Comparison of ENCODE assay signal across 18 cellular contexts in the genomic region with DNA sequence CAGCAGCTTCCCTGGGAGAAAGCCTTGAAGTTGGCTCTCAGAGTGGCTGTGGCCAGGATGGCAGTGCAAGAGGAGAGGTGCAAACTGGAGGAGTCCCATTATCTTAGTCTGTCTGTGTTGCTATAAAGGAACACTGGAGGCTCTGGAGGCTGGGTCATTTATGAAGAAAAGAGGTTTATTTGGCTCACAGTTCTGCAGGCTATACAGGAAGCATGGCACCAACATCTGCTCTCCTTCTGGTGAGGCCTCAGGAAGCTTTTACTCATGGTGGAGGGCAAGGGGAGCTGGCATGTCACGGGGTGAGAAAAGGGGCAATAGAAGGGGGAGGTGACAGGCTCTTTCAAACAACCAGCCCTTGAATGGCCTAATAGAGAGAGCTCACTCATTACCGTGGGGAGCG. TPM values are rescaled to one million over a fixed set of nuclear protein-coding genes. Genes with fewer than 3 reads are reported as not detected.
DNase-seq lines count a peak whose midpoint lies in the region; TF ChIP-seq lines count a peak whose summit lies in the region.
"Had no signal": no experiment of that assay in that cellular context is flagged by ENCODE, and none has a peak within 500 bp of the region (broad histone marks: within the 10 kb centered on the region; RNA-seq: fewer than 3 reads in every experiment).

No MANE protein-coding gene starts in this region.

- no peaks in the 10 kb centered on the region for H4K20me1 ChIP-seq in neural progenitor cell (ENCODE audit: low read depth)

- no peaks in the 10 kb centered on the region for H3F3A ChIP-seq in neural progenitor cell (ENCODE audit: low read depth)

- H3K4me3 ChIP-seq in neural progenitor cell (no peak overlapping the region), spleen (no peak overlapping the region), colonic mucosa (no peak overlapping the region)

- 74 to 94% (median 90%) methylated on average over 3 of the region's 3 CpGs for WGBS in spleen, 5 donors

- TF ChIP-seq CTCF in endothelial cell (IDR thresholded peaks at IDR 0.05; ENCODE audit: unreplicated experiment) (no peak), neural progenitor cell (IDR thresholded peaks at IDR 0.05) (no peak), spleen (IDR thresholded peaks at IDR 0.05 in 8 of 11, conservative IDR thresholded peaks at IDR 0.05 in 3 of 11) (no peak), type B pancreatic cell (conservative IDR thresholded peaks at IDR 0.05) (no peak), colonic mucosa (IDR thresholded peaks at IDR 0.05) (no peak)

- no peak overlapping the region for H2AFZ ChIP-seq in neural progenitor cell (replicated peaks)

- no peaks in the 10 kb centered on the region for H3K4me1 ChIP-seq in neural progenitor cell
- no peaks in the 10 kb centered on the region for H3K4me1 ChIP-seq in spleen
- H3K4me1 ChIP-seq in colonic mucosa, result no peaks in the 10 kb centered on the region
- H3K4me1 ChIP-seq: BE2C had no signal

- H3K4me1 Mint-ChIP-seq in endothelial cell (ENCODE audit: unreplicated experiment) (peaks cover 2% of the 10 kb centered on the region), neural progenitor cell (peaks cover 13% of the 10 kb centered on the region), type B pancreatic cell (ENCODE audit: unreplicated experiment) (no peaks in the 10 kb centered on the region)
- no peaks in the 10 kb centered on the region for H3K4me1 Mint-ChIP-seq in activated CD4-positive, alpha-beta memory T cell treated with anti-CD3 and anti-CD28 coated beads for 36 hours (ENCODE audit: low read depth)
- H3K4me1 Mint-ChIP-seq: CD4-positive, CD25-positive, alpha-beta regulatory T cell; CD8-positive, alpha-beta memory T cell; IgD-negative memory B cell had no signal

- CTCF ChIA-PET in activated CD4-positive, alpha-beta memory T cell treated with anti-CD3 and anti-CD28 coated beads for 36 hours (lab: Charles Lee), result no interaction called here

- H3K27me3 Mint-ChIP-seq in endothelial cell (ENCODE audit: unreplicated experiment), result peaks cover 6% of the 10 kb centered on the region
- H3K27me3 Mint-ChIP-seq in neural progenitor cell (ENCODE audit: insufficient read depth, low read depth), result peaks cover 4% of the 10 kb centered on the region
- H3K27me3 Mint-ChIP-seq in type B pancreatic cell, result no peaks in the 10 kb centered on the region
- H3K27me3 Mint-ChIP-seq in activated CD4-positive, alpha-beta memory T cell treated with anti-CD3 and anti-CD28 coated beads for 36 hours, result no peaks in the 10 kb centered on the region

- no peak overlapping the region for H3K9ac ChIP-seq in neural progenitor cell
- H3K9ac ChIP-seq in colonic mucosa (ENCODE audit: low read depth in 2 of 2, low read length in 2 of 2), result no peak overlapping the region

- H3K36me3 Mint-ChIP-seq in endothelial cell (ENCODE audit: low read depth, unreplicated experiment) (peaks cover 34% of the 10 kb centered on the region), neural progenitor cell (peaks cover 54% of the 10 kb centered on the region), type B pancreatic cell (peaks cover 46% of the 10 kb centered on the region)
- peaks cover 1% of the 10 kb centered on the region for H3K36me3 Mint-ChIP-seq in activated CD4-positive, alpha-beta memory T cell treated with anti-CD3 and anti-CD28 coated beads for 36 hours
- H3K36me3 Mint-ChIP-seq: CD8-positive, alpha-beta memory T cell; IgD-negative memory B cell had no signal

- no peaks in the 10 kb centered on the region for H3K79me2 ChIP-seq in neural progenitor cell (ENCODE audit: low read depth)

- H3K27me3 ChIP-seq in neural progenitor cell (no peaks in the 10 kb centered on the region), spleen (replicated peaks in 1 of 7) (peaks cover 0 to 7% (median 0%) of the 10 kb centered on the region in 7 donors), colonic mucosa (no peaks in the 10 kb centered on the region)

- peak overlapping the region; percentile 57 for H3K4me3 Mint-ChIP-seq in endothelial cell (ENCODE audit: unreplicated experiment)
- no peak overlapping the region for H3K4me3 Mint-ChIP-seq in neural progenitor cell
- H3K4me3 Mint-ChIP-seq in type B pancreatic cell, result no peak overlapping the region
- no peak overlapping the region for H3K4me3 Mint-ChIP-seq in activated CD4-positive, alpha-beta memory T cell treated with anti-CD3 and anti-CD28 coated beads for 36 hours
- H3K4me3 Mint-ChIP-seq: CD4-positive, CD25-positive, alpha-beta regulatory T cell; CD8-positive, alpha-beta memory T cell; IgD-negative memory B cell had no signal

- no peak overlapping the region for H3K4me2 ChIP-seq in neural progenitor cell

- POLR2A ChIA-PET in activated CD4-positive, alpha-beta memory T cell treated with anti-CD3 and anti-CD28 coated beads for 36 hours (lab: Charles Lee), result no interaction called here

- no peak for DNase-seq in endothelial cell (ENCODE audit: low spot score)
- DNase-seq in neural progenitor cell (ENCODE audit: low spot score), result no peak
- peak; percentile 0 for DNase-seq in spleen
- DNase-seq in type B pancreatic cell (ENCODE audit: extremely low spot score, unreplicated experiment), result no peak
- no peak for DNase-seq in colonic mucosa
- no peak for DNase-seq in activated CD4-positive, alpha-beta memory T cell treated with anti-CD3 and anti-CD28 coated beads for 36 hours
- DNase-seq: ACHN; BE2C; C1 segment of cervical spinal cord; CD4-positive, CD25-positive, alpha-beta regulatory T cell; CD8-positive, alpha-beta memory T cell; COR-L47; DMS 273 treated with DMSO at 0.1 percent for 48 hours; DMS53; DND-41; GOT3; H7 had no signal

- no peaks in the 10 kb centered on the region for H3K9me3 ChIP-seq in neural progenitor cell (ENCODE audit: low read depth)
- peaks cover 0 to 5% (median 0%) of the 10 kb centered on the region in 8 donors for H3K9me3 ChIP-seq in spleen
- H3K9me3 ChIP-seq in colonic mucosa, result no peaks in the 10 kb centered on the region
- H3K9me3 ChIP-seq: BE2C had no signal

- TF ChIP-seq POLR2A in spleen (IDR thresholded peaks at IDR 0.05), result no peak

- peaks cover 4% of the 10 kb centered on the region for H3K9me3 Mint-ChIP-seq in endothelial cell (ENCODE audit: unreplicated experiment)
- H3K9me3 Mint-ChIP-seq in neural progenitor cell, result peaks cover 11% of the 10 kb centered on the region
- peaks cover 12% of the 10 kb centered on the region for H3K9me3 Mint-ChIP-seq in type B pancreatic cell
- H3K9me3 Mint-ChIP-seq in activated CD4-positive, alpha-beta memory T cell treated with anti-CD3 and anti-CD28 coated beads for 36 hours, result peaks cover 6% of the 10 kb centered on the region

- H3K36me3 ChIP-seq in neural progenitor cell (no peaks in the 10 kb centered on the region), spleen (no peaks in the 10 kb centered on the region), colonic mucosa (no peaks in the 10 kb centered on the region)
- H3K36me3 ChIP-seq: BE2C had no signal

- H3K27ac ChIP-seq in neural progenitor cell, result no peak overlapping the region
- no peak overlapping the region for H3K27ac ChIP-seq in spleen
- no peak overlapping the region for H3K27ac ChIP-seq in colonic mucosa

- intact Hi-C loops in spleen (cut with DNase I; ENCODE audit: low total_unique reads) (no loop called here), colonic mucosa (cut with DNase I) (no loop called here)
- intact Hi-C loops in activated CD4-positive, alpha-beta memory T cell treated with anti-CD3 and anti-CD28 coated beads for 36 hours (cut with micrococcal nuclease), result no loop called here

- H3K27ac Mint-ChIP-seq in endothelial cell (ENCODE audit: unreplicated experiment) (no peak overlapping the region), neural progenitor cell (peak overlapping the region; percentile 27), type B pancreatic cell (no peak overlapping the region)
- no peak overlapping the region for H3K27ac Mint-ChIP-seq in activated CD4-positive, alpha-beta memory T cell treated with anti-CD3 and anti-CD28 coated beads for 36 hours
- H3K27ac Mint-ChIP-seq: CD4-positive, CD25-positive, alpha-beta regulatory T cell; CD8-positive, alpha-beta memory T cell had no signal

RNA-seq across cellular contexts. Expression of gene PSMG4, which starts 47.1 kb away (rescaled TPM):
- total RNA-seq in endothelial cell (ENCODE audit: unreplicated experiment), result 9.7 TPM
- 15.2 and 25.3 TPM in 2 replicates for total RNA-seq in neural progenitor cell (ENCODE audit: low replicate concordance)
- 10 to 100 TPM; 12.1 to 21.0 (median 17.3) TPM for total RNA-seq in spleen
- polyA plus RNA-seq in spleen, result 10 to 100 TPM; 39.0 to 41.6 (median 39.6) TPM
- total RNA-seq in type B pancreatic cell (ENCODE audit: low replicate concordance), result 18.1 and 24.1 TPM in 2 replicates
- total RNA-seq in colonic mucosa, result 10 to 100 TPM; 10.0 to 21.6 TPM
- total RNA-seq in activated CD4-positive, alpha-beta memory T cell treated with anti-CD3 and anti-CD28 coated beads for 36 hours, result 10 to 100 TPM; 24.2 to 25.2 TPM
